Comparison of ENCODE assay signal across 14 cellular contexts in genomic region chr1:4830756-4831155, GRCh38.
DNase-seq lines count a peak whose midpoint lies in the region; ATAC-seq and TF ChIP-seq lines count a peak whose summit lies in the region.
"Had no signal": no experiment of that assay in that cellular context is flagged by ENCODE, and none has a peak within 500 bp of the region (broad histone marks: within the 10 kb centered on the region; RNA-seq: fewer than 3 reads in every experiment).

No MANE protein-coding gene starts in this region.

- H3K4me1 ChIP-seq in osteoblast (ENCODE audit: insufficient read depth, low read length), result no peaks in the 10 kb centered on the region
- H3K4me1 ChIP-seq: BE2C had no signal

- H3K4me2 ChIP-seq in osteoblast (ENCODE audit: insufficient read depth, low read length), result no peak overlapping the region

- DNase-seq in H4 (ENCODE audit: low spot score) (peak; percentile 23), NCI-H2171 treated with DMSO at 0.1 percent for 48 hours (lab: John Stamatoyannopoulos, UW) (peak; percentile 40), left kidney (ENCODE audit: low read depth, low spot score) (peak; percentile 43), osteoblast (ENCODE audit: insufficient read length, low spot score, missing footprints) (peak; percentile 17), AG08396 (ENCODE audit: low spot score) (no peak), cardiac septum (ENCODE audit: low spot score) (no peak)
- DNase-seq: BE2C; CD8-positive, alpha-beta T cell; COR-L47; DND-41; GDM1; H7; IMR-90 had no signal

- H3K27ac ChIP-seq in osteoblast (ENCODE audit: low read depth, low read length), result no peak overlapping the region

- TF ChIP-seq CTCF in osteoblast (IDR thresholded peaks at IDR 0.05; ENCODE audit: extremely low read depth, low read depth, low read length), result no peak

- no peaks in the 10 kb centered on the region for H3K27me3 ChIP-seq in osteoblast (ENCODE audit: insufficient read depth, low read length)
- H3K27me3 ChIP-seq: BE2C had no signal

- ATAC-seq in HG02970 (IDR thresholded peaks at IDR 0.05; ENCODE audit: low FRiP score, unreplicated experiment), result no peak
- ATAC-seq: CD8-positive, alpha-beta T cell had no signal

- H3K79me2 ChIP-seq in osteoblast (ENCODE audit: insufficient read depth, low read length), result no peaks in the 10 kb centered on the region

- H2AFZ ChIP-seq in osteoblast (ENCODE audit: low read length), result no peak overlapping the region

- no peak overlapping the region for H3K4me3 ChIP-seq in osteoblast (ENCODE audit: insufficient read depth, low read length)

- no peaks in the 10 kb centered on the region for H3K36me3 ChIP-seq in osteoblast (ENCODE audit: insufficient read depth, low read length)
- H3K36me3 ChIP-seq: BE2C had no signal

- H4K20me1 ChIP-seq in osteoblast (ENCODE audit: insufficient read depth, low read length), result no peaks in the 10 kb centered on the region

- no peaks in the 10 kb centered on the region for H3K9me3 ChIP-seq in osteoblast (ENCODE audit: low read depth, low read length)
- H3K9me3 ChIP-seq: BE2C had no signal

- intact Hi-C loops in cardiac septum (cut with DNase I), result no loop called here

Comparison
In these comparisons a context has a peak if more than half of its experiments do, and no peak if none do; other contexts are left out.
1. DNase-seq: peak in H4 (single experiment), NCI-H2171 treated with DMSO at 0.1 percent for 48 hours (single experiment), left kidney (single experiment) and osteoblast (single experiment); none in AG08396 (single experiment) and cardiac septum (single experiment).